In the genomic region with DNA sequence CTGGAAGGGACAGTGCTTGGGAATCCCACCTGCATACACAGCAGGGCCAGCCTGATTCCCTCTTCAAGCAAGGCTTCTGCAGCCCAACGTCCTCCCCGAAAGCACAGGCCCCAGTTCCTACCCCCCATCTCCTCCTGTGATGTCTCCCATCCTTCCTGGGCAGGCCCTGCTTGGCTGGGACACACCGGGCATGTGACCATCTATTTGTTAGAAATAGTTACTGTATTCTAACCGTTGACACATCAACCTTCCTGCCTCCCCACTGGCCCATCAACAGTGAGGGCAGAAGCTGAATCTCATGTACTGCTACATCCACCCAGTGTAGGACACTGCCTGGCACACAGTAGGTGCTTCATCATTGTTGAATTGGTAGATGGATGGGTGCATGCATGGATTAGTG, we compare ENCODE assay signal across 15 cellular contexts. TPM values are rescaled to one million over a fixed set of nuclear protein-coding genes. Genes with fewer than 3 reads are reported as not detected.
DNase-seq lines count a peak whose midpoint lies in the region; ATAC-seq and TF ChIP-seq lines count a peak whose summit lies in the region.
"Had no signal": no experiment of that assay in that cellular context is flagged by ENCODE, and none has a peak within 500 bp of the region (broad histone marks: within the 10 kb centered on the region; RNA-seq: fewer than 3 reads in every experiment).

No MANE protein-coding gene starts in this region.

- H3K9me3 ChIP-seq in left ventricle myocardium inferior (replicated peaks) (no peaks in the 10 kb centered on the region), lower lobe of right lung (no peaks in the 10 kb centered on the region), upper lobe of right lung (no peaks in the 10 kb centered on the region)
- H3K9me3 ChIP-seq: HAP-1, SJSA1 had no signal

- TF ChIP-seq CTCF in left ventricle myocardium inferior (IDR thresholded peaks at IDR 0.05; ENCODE audit: borderline replicate concordance) = no peak
- TF ChIP-seq CTCF in lower lobe of right lung (IDR thresholded peaks at IDR 0.05) = no peak
- no peak for TF ChIP-seq CTCF in upper lobe of right lung (IDR thresholded peaks at IDR 0.05)

- H3K4me1 Mint-ChIP-seq in activated T-cell treated with anti-CD3 and anti-CD28 coated beads, Interleukin-2, amount 50 U/mL, for 72 hours (ENCODE audit: low read depth) = peaks cover 49% of the 10 kb centered on the region

- no peaks in the 10 kb centered on the region for H3K27me3 Mint-ChIP-seq in activated T-cell treated with anti-CD3 and anti-CD28 coated beads, Interleukin-2, amount 50 U/mL, for 72 hours (ENCODE audit: low read depth)

- H3K4me3 ChIP-seq in left ventricle myocardium inferior = no peak overlapping the region
- H3K4me3 ChIP-seq in lower lobe of right lung = no peak overlapping the region
- H3K4me3 ChIP-seq in upper lobe of right lung = no peak overlapping the region
- H3K4me3 ChIP-seq: HAP-1, SJSA1, stomach had no signal

- DNase-seq in left ventricle myocardium inferior (no peak), cardiac septum (ENCODE audit: low spot score) (no peak), lower lobe of right lung (no peak), upper lobe of right lung (peak; percentile 56), UCSD-AML1 (lab: John Stamatoyannopoulos, UW; ENCODE audit: unreplicated experiment) (no peak), DMS 273 treated with DMSO at 0.1 percent for 48 hours (lab: John Stamatoyannopoulos, UW) (no peak), SIG-M5 (lab: John Stamatoyannopoulos, UW) (no peak)
- DNase-seq in activated T-cell treated with anti-CD3 and anti-CD28 coated beads, Interleukin-2, amount 50 U/mL, for 72 hours = no peak
- DNase-seq: C1 segment of cervical spinal cord, NCI-H2227 treated with DMSO at 0.1 percent for 48 hours, stomach had no signal

- H3K36me3 ChIP-seq in left ventricle myocardium inferior (no peaks in the 10 kb centered on the region), lower lobe of right lung (peaks cover 13% of the 10 kb centered on the region), upper lobe of right lung (no peaks in the 10 kb centered on the region)
- H3K36me3 ChIP-seq: HAP-1, SJSA1 had no signal

- H3K9me3 Mint-ChIP-seq in activated T-cell treated with anti-CD3 and anti-CD28 coated beads, Interleukin-2, amount 50 U/mL, for 72 hours = no peaks in the 10 kb centered on the region

- H3K36me3 Mint-ChIP-seq in activated T-cell treated with anti-CD3 and anti-CD28 coated beads, Interleukin-2, amount 50 U/mL, for 72 hours (ENCODE audit: insufficient read depth in 2 of 2) = peaks cover 3 to 10% of the 10 kb centered on the region in 2 donors

- no peak overlapping the region for H3K4me3 Mint-ChIP-seq in activated T-cell treated with anti-CD3 and anti-CD28 coated beads, Interleukin-2, amount 50 U/mL, for 72 hours

- intact Hi-C loops in left ventricle myocardium inferior (cut with micrococcal nuclease) = no loop called here
- intact Hi-C loops in cardiac septum (cut with DNase I) = no loop called here
- intact Hi-C loops in lower lobe of right lung (cut with DNase I) = no loop called here
- intact Hi-C loops in upper lobe of right lung (cut with DNase I) = no loop called here

- H3K27ac Mint-ChIP-seq in activated T-cell treated with anti-CD3 and anti-CD28 coated beads, Interleukin-2, amount 50 U/mL, for 72 hours = peak overlapping the region; percentile 43

- H3K27ac ChIP-seq in left ventricle myocardium inferior (replicated peaks) (peak overlapping the region; percentile 89), lower lobe of right lung (peak overlapping the region; percentile 51), upper lobe of right lung (peak overlapping the region; percentile 6)
- H3K27ac ChIP-seq: KMS-11, SJSA1 had no signal

- no peak for ATAC-seq in activated T-cell treated with anti-CD3 and anti-CD28 coated beads, Interleukin-2, amount 50 U/mL, for 72 hours (replicated peaks in 1 of 2)
- no peak for ATAC-seq in lower lobe of right lung
- ATAC-seq in upper lobe of right lung = no peak

- peaks cover 46% of the 10 kb centered on the region for H3K4me1 ChIP-seq in left ventricle myocardium inferior
- peaks cover 59% of the 10 kb centered on the region for H3K4me1 ChIP-seq in lower lobe of right lung
- peaks cover 33% of the 10 kb centered on the region for H3K4me1 ChIP-seq in upper lobe of right lung
- H3K4me1 ChIP-seq: HAP-1, SJSA1 had no signal

- H3K27me3 ChIP-seq in left ventricle myocardium inferior (ENCODE audit: low read depth) = no peaks in the 10 kb centered on the region
- no peaks in the 10 kb centered on the region for H3K27me3 ChIP-seq in lower lobe of right lung (ENCODE audit: low read depth)
- no peaks in the 10 kb centered on the region for H3K27me3 ChIP-seq in upper lobe of right lung
- H3K27me3 ChIP-seq: stomach had no signal

RNA-seq across cellular contexts. Expression of gene PRR29, which starts 10.7 kb away (rescaled TPM):
- total RNA-seq in left ventricle myocardium inferior = not detected
- total RNA-seq in cardiac septum = 0.51 TPM
- total RNA-seq in activated T-cell treated with anti-CD3 and anti-CD28 coated beads, Interleukin-2, amount 50 U/mL, for 72 hours = 1 to 10 TPM in 1 of 2 donors, under 1 TPM in 1; 0.96 to 1.1 TPM
- total RNA-seq in lower lobe of right lung = 11.3 TPM
- total RNA-seq in upper lobe of right lung = 0.43 TPM

RNA-seq across cellular contexts. Expression of gene ICAM2, which starts 11.6 kb away (rescaled TPM):
- total RNA-seq in left ventricle myocardium inferior (28.2 TPM), cardiac septum (22.0 TPM), lower lobe of right lung (69.2 TPM), upper lobe of right lung (70.5 TPM)
- 10 to 100 TPM; 49.9 to 55.7 TPM for total RNA-seq in activated T-cell treated with anti-CD3 and anti-CD28 coated beads, Interleukin-2, amount 50 U/mL, for 72 hours

RNA-seq across cellular contexts. Expression of gene SCN4A, which starts 36.1 kb away (rescaled TPM):
- total RNA-seq in left ventricle myocardium inferior (1.2 TPM), cardiac septum (0.22 TPM), lower lobe of right lung (0.18 TPM), upper lobe of right lung (not detected)
- total RNA-seq in activated T-cell treated with anti-CD3 and anti-CD28 coated beads, Interleukin-2, amount 50 U/mL, for 72 hours = 1 to 10 TPM in 1 of 2 donors, under 1 TPM in 1; 0.93 to 1.0 TPM
- total RNA-seq: mammary epithelial cell, SJSA1 had no signal

Comparison
In these comparisons a context has a peak if more than half of its experiments do, and no peak if none do; other contexts are left out.
1. H3K27ac ChIP-seq: peak in every context shown above with its lines; median percentile 89 in left ventricle myocardium inferior; 51 in lower lobe of right lung; 6 in upper lobe of right lung.